In genomic region chr6:85483041-85483700, GRCh38 we compare ENCODE assay signal across 8 cellular contexts. TPM values are rescaled to one million over a fixed set of nuclear protein-coding genes. Genes with fewer than 3 reads are reported as not detected.
A peak's percentile ranks its signal among the peaks of the same experiment; 100 is the strongest.
DNase-seq lines count a peak whose midpoint lies in the region; ATAC-seq, FAIRE-seq and TF ChIP-seq lines count a peak whose summit lies in the region.

No MANE protein-coding gene starts in this region.

- H3K9me3 ChIP-seq in BLaER1: no peaks in the 10 kb centered on the region
- H3K9me3 ChIP-seq in H1 (ENCODE audit: insufficient read depth in 2 of 2, low read depth in 1 of 2, low read length in 1 of 2): no peaks in the 10 kb centered on the region

- no peak overlapping the region for H3K14ac ChIP-seq in H1 (ENCODE audit: insufficient read length)

- peak; percentile 43 for DNase-seq in NCI-H748 treated with DMSO at 0.1 percent for 48 hours (lab: John Stamatoyannopoulos, UW)
- DNase-seq in activated CD8-positive, alpha-beta memory T cell treated with anti-CD3 and anti-CD28 coated beads for 1 hour (ENCODE audit: extremely low read depth in 1 of 2, low read depth in 1 of 2): peak; percentile 59 to 68
- DNase-seq in H1 (ENCODE audit: low read depth in 1 of 2, low spot score in 2 of 2): peak; percentile 33 to 97
- DNase-seq in mucosa of gallbladder (ENCODE audit: low spot score): peak; percentile 83
- peak; percentile 68 for DNase-seq in stimulated activated CD8-positive, alpha-beta memory T cell treated with anti-CD3 and anti-CD28 coated beads, Interleukin-7, amount 100 ng/mL, for 24 hours (ENCODE audit: low read depth)

- peak; percentile 86 to 96 (median 92) for TF ChIP-seq CTCF in H1 (IDR thresholded peaks at IDR 0.05; ENCODE audit: control extremely low read depth in 1 of 3, insufficient read depth in 1 of 3, low read depth in 1 of 3, low read length in 3 of 3)

- no peak overlapping the region for H3K23ac ChIP-seq in H1 (ENCODE audit: insufficient read length)

- H2BK120ac ChIP-seq in H1 (replicated peaks; ENCODE audit: low read depth, low read length): no peak overlapping the region

- H3K36me3 ChIP-seq in BLaER1 (no peaks in the 10 kb centered on the region), H1 (ENCODE audit: control insufficient read depth in 2 of 4, insufficient read depth in 4 of 4, low read length in 3 of 4) (no peaks in the 10 kb centered on the region)

- no peak overlapping the region for H2BK15ac ChIP-seq in H1 (ENCODE audit: low read length)

- H2BK20ac ChIP-seq in H1 (ENCODE audit: low read length): no peak overlapping the region

- TF ChIP-seq RAD21 in H1 (IDR thresholded peaks at IDR 0.05 in 1 of 2, conservative IDR thresholded peaks at IDR 0.05 in 1 of 2; ENCODE audit: low read depth in 2 of 2, low read length in 2 of 2): peak; percentile 88 to 93

- POLR2A ChIA-PET in H1 (lab: Charles Lee; ENCODE audit: partially characterized antibody): interaction anchor here (0.6 to 1.1 kb wide), 4 partner anchors 23 to 195 kb away, joined by 3 to 5 read pairs (median 3); partner anchors contain the start of gene NT5E

- no peak overlapping the region for H4K5ac ChIP-seq in H1 (ENCODE audit: insufficient read length, low read depth, low read length)

- H2AK5ac ChIP-seq in H1 (ENCODE audit: low read depth, low read length): no peak overlapping the region

- TF ChIP-seq EP300 in H1 (IDR thresholded peaks at IDR 0.05; ENCODE audit: borderline replicate concordance in 1 of 2, low read depth in 2 of 2, low read length in 2 of 2): no peak

- no peak overlapping the region for H2BK5ac ChIP-seq in H1 (ENCODE audit: low read depth, low read length)

- H3K4ac ChIP-seq in H1 (replicated peaks; ENCODE audit: insufficient read length, low read depth, low read length): no peak overlapping the region

- H3K4me3 ChIP-seq in BLaER1 (no peak overlapping the region), H1 (ENCODE audit: extremely low read depth in 1 of 4, insufficient read depth in 2 of 4, low read depth in 3 of 4, low read length in 4 of 4) (no peak overlapping the region)

- H3K79me2 ChIP-seq in H1 (ENCODE audit: control insufficient read depth in 1 of 2, insufficient read depth in 2 of 2, low read length in 2 of 2): no peaks in the 10 kb centered on the region

- no peaks in the 10 kb centered on the region for H3K23me2 ChIP-seq in H1 (ENCODE audit: low read depth, low read length)

- H3K27me3 ChIP-seq in BLaER1 (no peaks in the 10 kb centered on the region), H1 (replicated peaks in 1 of 4; ENCODE audit: control insufficient read depth in 3 of 4, extremely low read depth in 1 of 4, insufficient read depth in 3 of 4, low read length in 3 of 4) (no peaks in the 10 kb centered on the region)

- CTCF ChIA-PET in H1 (lab: Charles Lee; ENCODE audit: partially characterized antibody): interaction anchor here (0.6 to 13.1 kb wide), 49 partner anchors 9 to 785 kb away, joined by 3 to 153 read pairs (median 6); partner anchors contain the start of gene NT5E

- H3K79me1 ChIP-seq in H1 (ENCODE audit: low read depth, low read length): no peaks in the 10 kb centered on the region

- WGBS in H1 (ENCODE audit: extremely low coverage in 1 of 2, insufficient coverage in 1 of 2, insufficient read length in 1 of 2, insufficient replicate concordance in 2 of 2, low coverage in 1 of 2, low lambda C conversion rate in 2 of 2, missing lambda C conversion rate in 1 of 2), 2 experiments: 38% methylated on average over 9 of the region's 9 CpGs; no CpG with 5 or more reads in 1 of the 2 experiments

- no peak for TF ChIP-seq POLR2A in H1 (IDR thresholded peaks at IDR 0.05; ENCODE audit: control extremely low read depth in 1 of 2, low read depth in 2 of 2, low read length in 2 of 2)

- H3K4me1 ChIP-seq in BLaER1 (peaks cover 10% of the 10 kb centered on the region), H1 (replicated peaks in 1 of 4; ENCODE audit: control insufficient read depth in 3 of 4, insufficient read depth in 4 of 4, low read length in 3 of 4) (no peaks in the 10 kb centered on the region)

- H4K20me1 ChIP-seq in BLaER1 (no peaks in the 10 kb centered on the region), H1 (replicated peaks in 1 of 2; ENCODE audit: control insufficient read depth in 1 of 2, insufficient read depth in 2 of 2, low read length in 2 of 2) (no peaks in the 10 kb centered on the region)

- H3K4me2 ChIP-seq in BLaER1 (peak overlapping the region; percentile 19; the same call in 1 of the 2 replicates), H1 (ENCODE audit: insufficient read depth in 1 of 2, low read depth in 2 of 2, low read length in 2 of 2) (no peak overlapping the region)

- H3K18ac ChIP-seq in H1 (ENCODE audit: extremely low read depth, low read length): no peak overlapping the region

- H3K9ac ChIP-seq in BLaER1 (no peak overlapping the region), H1 (replicated peaks in 1 of 4; ENCODE audit: extremely low read depth in 1 of 4, low read depth in 3 of 4, low read length in 3 of 4) (no peak overlapping the region)

- H4K91ac ChIP-seq in H1 (replicated peaks; ENCODE audit: insufficient read length, low read length): no peak overlapping the region

- peak overlapping the region; percentile 18; the same call in 1 of the 2 replicates for H2AFZ ChIP-seq in H1 (ENCODE audit: low read length)

- FAIRE-seq in H1 (lab: Jason Lieb, UNC): peak; percentile 13

- no peak overlapping the region for H4K8ac ChIP-seq in H1 (ENCODE audit: extremely low read depth, insufficient read depth, low read length)

- H3K56ac ChIP-seq in H1 (replicated peaks; ENCODE audit: insufficient read length, low read depth, low read length): no peak overlapping the region

- H3K27ac ChIP-seq in BLaER1 (no peak overlapping the region), H1 (ENCODE audit: low read depth, low read length) (no peak overlapping the region)

- H2BK12ac ChIP-seq in H1 (ENCODE audit: low read depth, low read length): no peak overlapping the region

- peak; percentile 95 for ATAC-seq in GM18868 (IDR thresholded peaks at IDR 0.05; ENCODE audit: unreplicated experiment)
- peak; percentile 94 for ATAC-seq in HG03066 (IDR thresholded peaks at IDR 0.05; ENCODE audit: low read depth, unreplicated experiment)

TF ChIP-seq in H1, 55 proteins besides CTCF, POLR2A, EP300 and RAD21:
- TF ChIP-seq ZNF274 (IDR thresholded peaks at IDR 0.05; ENCODE audit: borderline replicate concordance, extremely low read depth, low read length): no peak
- TF ChIP-seq YY1 (IDR thresholded peaks at IDR 0.05; ENCODE audit: low read depth, low read length): peak; percentile 61; the same call in 1 of the 2 replicates

RNA-seq across cellular contexts. Expression of gene NT5E, which starts 33.3 kb away (rescaled TPM):
- 1.1 and 1.5 TPM in 2 replicates for total RNA-seq in H1 (2021; fragmentation: NEBNext Ultra II Directional; extraction: Animal tissue kit (Norgen Biotek cat#: 25700))
- 0.74 and 1.3 TPM in 2 replicates for polyA plus RNA-seq in H1 (2011; rRNA removed)
- polyA plus RNA-seq in H1 (2011; cell fraction: cytosol; rRNA removed): 0.61 TPM
- 1.7 TPM for polyA plus RNA-seq in H1 (2011; cell fraction: nucleus; rRNA removed)
- 0.68 to 1.6 TPM (median 0.88 TPM) in 4 replicates for polyA plus RNA-seq in H1 (2012, experiment 1 of 2)
- polyA plus RNA-seq in H1 (2012, experiment 2 of 2): 0.22 TPM
- polyA plus RNA-seq in H1 (2013, experiment 1 of 2): 3.0 TPM
- polyA plus RNA-seq in H1 (2013, experiment 2 of 2): 3.1 TPM
- 0.38 and 2.9 TPM in 2 replicates for polyA minus RNA-seq in H1 (2011; rRNA and poly(A)+ RNA removed)
- polyA minus RNA-seq in H1 (2011; cell fraction: cytosol; rRNA and poly(A)+ RNA removed): not detected
- 1.3 TPM for polyA minus RNA-seq in H1 (2011; cell fraction: nucleus; rRNA and poly(A)+ RNA removed)
- total RNA-seq in mucosa of gallbladder: 64.9 TPM

Comparison
In these comparisons a context has a peak if more than half of its experiments do, and no peak if none do; other contexts are left out.
1. RNA of gene NT5E, which starts 33.3 kb away (total RNA-seq): 64.9 TPM in mucosa of gallbladder (single experiment); 1.1 to 1.5 TPM in H1; every median in the first group is over 10 times any median in the second.
2. Peak in every context shown above with its lines, with median percentiles within 50 percentile points of each other: DNase-seq.